Comparison of ENCODE assay signal across 12 cellular contexts in genomic region chr3:38133557-38134405, GRCh38. TPM values are rescaled to one million over a fixed set of nuclear protein-coding genes. Genes with fewer than 3 reads are reported as not detected.
A peak's percentile ranks its signal among the peaks of the same experiment; 100 is the strongest.
DNase-seq lines count a peak whose midpoint lies in the region; ATAC-seq and TF ChIP-seq lines count a peak whose summit lies in the region.
"Had no signal": no experiment of that assay in that cellular context is flagged by ENCODE, and none has a peak within 500 bp of the region (broad histone marks: within the 10 kb centered on the region; RNA-seq: fewer than 3 reads in every experiment).

No MANE protein-coding gene starts in this region.

- H3K27ac ChIP-seq in duodenal mucosa (ENCODE audit: low read depth, low read length) = peak overlapping the region; percentile 23
- no peak overlapping the region for H3K27ac ChIP-seq in naive thymus-derived CD4-positive, alpha-beta T cell (ENCODE audit: low read depth, low read length)
- H3K27ac ChIP-seq in sigmoid colon = no peak overlapping the region
- H3K27ac ChIP-seq: dorsolateral prefrontal cortex had no signal

- POLR2A ChIA-PET in naive thymus-derived CD4-positive, alpha-beta T cell (lab: Charles Lee) = interaction anchor here (0.6 to 0.9 kb wide), 3 partner anchors 11 to 98 kb away, joined by 3 read pairs; partner anchors contain the start of gene OXSR1

- no peak for TF ChIP-seq EP300 in sigmoid colon (IDR thresholded peaks at IDR 0.05)

- peak overlapping the region; percentile 5 for H3K4me3 ChIP-seq in LNCaP clone FGC (ENCODE audit: low read depth, low read length)
- no peak overlapping the region for H3K4me3 ChIP-seq in duodenal mucosa (ENCODE audit: low read depth in 1 of 2, low read length in 2 of 2)
- H3K4me3 ChIP-seq in naive thymus-derived CD4-positive, alpha-beta T cell (ENCODE audit: low read length) = no peak overlapping the region
- H3K4me3 ChIP-seq in sigmoid colon = no peak overlapping the region
- H3K4me3 ChIP-seq in MG63 = no peak overlapping the region
- H3K4me3 ChIP-seq: GM23338 had no signal

- H3K9me3 ChIP-seq in duodenal mucosa (ENCODE audit: control insufficient read depth in 1 of 2, low read length in 2 of 2) (no peaks in the 10 kb centered on the region), sigmoid colon (no peaks in the 10 kb centered on the region), MG63 (no peaks in the 10 kb centered on the region)
- no peaks in the 10 kb centered on the region for H3K9me3 ChIP-seq in naive thymus-derived CD4-positive, alpha-beta T cell (ENCODE audit: control insufficient read depth in 2 of 3, low read length in 3 of 3)
- H3K9me3 ChIP-seq: BE2C had no signal

- CTCF ChIA-PET in naive thymus-derived CD4-positive, alpha-beta T cell (lab: Charles Lee) = no interaction called here

- H3K4me1 Mint-ChIP-seq in naive thymus-derived CD4-positive, alpha-beta T cell = peaks cover 39 to 73% (median 51%) of the 10 kb centered on the region in 7 donors

- H3K36me3 ChIP-seq in duodenal mucosa (ENCODE audit: control insufficient read depth in 1 of 2, insufficient read depth in 2 of 2, low read length in 2 of 2) (peaks cover 25 to 51% of the 10 kb centered on the region in 2 donors), sigmoid colon (peaks cover 12 to 67% (median 37%) of the 10 kb centered on the region in 4 donors), MG63 (no peaks in the 10 kb centered on the region; the same call in 1 of the 2 replicates)
- H3K36me3 ChIP-seq in naive thymus-derived CD4-positive, alpha-beta T cell (ENCODE audit: control insufficient read depth in 2 of 3, insufficient read depth in 3 of 3, low read length in 3 of 3) = peaks cover 0 to 62% (median 5%) of the 10 kb centered on the region in 3 experiments
- H3K36me3 ChIP-seq: BE2C had no signal

- H3K4me1 ChIP-seq in duodenal mucosa (ENCODE audit: control insufficient read depth in 1 of 2, insufficient read depth in 2 of 2, low read length in 2 of 2) (peaks cover 48 to 56% of the 10 kb centered on the region in 2 donors), sigmoid colon (peaks cover 0 to 40% (median 26%) of the 10 kb centered on the region in 4 donors)
- peaks cover 7 to 23% of the 10 kb centered on the region in 2 donors for H3K4me1 ChIP-seq in naive thymus-derived CD4-positive, alpha-beta T cell (ENCODE audit: control insufficient read depth in 2 of 2, insufficient read depth in 2 of 2, low read length in 2 of 2)
- H3K4me1 ChIP-seq: BE2C had no signal

- H3K4me3 Mint-ChIP-seq in naive thymus-derived CD4-positive, alpha-beta T cell = peak overlapping the region in 5 of 10 donors; percentile 1 to 55 (median 15)
- H3K4me3 Mint-ChIP-seq: GM23338 had no signal

- H3K9ac ChIP-seq in duodenal mucosa (ENCODE audit: low read depth in 1 of 2, low read length in 2 of 2) = peak overlapping the region; percentile 30 to 48

- H3K27me3 ChIP-seq in duodenal mucosa (ENCODE audit: control insufficient read depth in 1 of 2, insufficient read depth in 2 of 2, low read length in 2 of 2) (no peaks in the 10 kb centered on the region), sigmoid colon (no peaks in the 10 kb centered on the region), MG63 (no peaks in the 10 kb centered on the region)
- H3K27me3 ChIP-seq in naive thymus-derived CD4-positive, alpha-beta T cell (ENCODE audit: control insufficient read depth in 2 of 2, insufficient read depth in 2 of 2, low read length in 2 of 2) = no peaks in the 10 kb centered on the region
- H3K27me3 ChIP-seq: BE2C, dorsolateral prefrontal cortex had no signal

- intact Hi-C loops in naive thymus-derived CD4-positive, alpha-beta T cell (cut with micrococcal nuclease) = loop anchor here (10.0 kb wide), 3 partner anchors 921 to 1271 kb away; partner anchors contain the start of genes RPSA (in 1 of the 2), SCN11A (in 1 of the 2), SLC25A38 (in 1 of the 2) and WDR48 (in 1 of the 2)
- intact Hi-C loops in sigmoid colon (cut with DNase I) = no loop called here

- TF ChIP-seq CTCF in LNCaP clone FGC (IDR thresholded peaks at IDR 0.05; ENCODE audit: control insufficient read depth, extremely low read depth, insufficient read depth) (no peak), sigmoid colon (IDR thresholded peaks at IDR 0.05) (no peak)

- H3K36me3 Mint-ChIP-seq in naive thymus-derived CD4-positive, alpha-beta T cell = peaks cover 0 to 33% (median 12%) of the 10 kb centered on the region in 5 donors

- ATAC-seq in naive thymus-derived CD4-positive, alpha-beta T cell = no peak
- no peak for ATAC-seq in HG03039 (IDR thresholded peaks at IDR 0.05; ENCODE audit: unreplicated experiment)
- ATAC-seq: GM23338 had no signal

- peak overlapping the region in 8 of 9 donors; percentile 13 to 95 (median 67) for H3K27ac Mint-ChIP-seq in naive thymus-derived CD4-positive, alpha-beta T cell
- H3K27ac Mint-ChIP-seq: GM23338 had no signal

- 47 to 83% methylated on average over 10 of the region's 10 CpGs for WGBS in sigmoid colon, 2 donors

- DNase-seq in A172 (ENCODE audit: low spot score) (peak; percentile 21), LNCaP clone FGC (ENCODE audit: low read depth) (peak; percentile 66), sigmoid colon (no peak), MG63 (no peak)
- peak in 1 of 9 donors; percentile 16 for DNase-seq in naive thymus-derived CD4-positive, alpha-beta T cell
- DNase-seq in stimulated activated naive CD4-positive, alpha-beta T cell (lab: John Stamatoyannopoulos, UW) = no peak
- DNase-seq: BE2C; stimulated activated CD4-positive, alpha-beta T cell treated with anti-CD3 and anti-CD28 coated beads, Interleukin-15, amount 100 ng/mL, for 24 hours had no signal

- H3K27me3 Mint-ChIP-seq in naive thymus-derived CD4-positive, alpha-beta T cell = no peaks in the 10 kb centered on the region

- no peak for TF ChIP-seq POLR2A in sigmoid colon (IDR thresholded peaks at IDR 0.05)

- H3K9me3 Mint-ChIP-seq in naive thymus-derived CD4-positive, alpha-beta T cell = no peaks in the 10 kb centered on the region
- H3K9me3 Mint-ChIP-seq: GM23338 had no signal

RNA-seq across cellular contexts. Expression of gene ACAA1, which starts 3.1 kb away (rescaled TPM):
- total RNA-seq in A172 (2014; rRNA removed; shearing (Covaris generic)) = 17.7 and 18.1 TPM in 2 replicates
- 100 to 1,000 TPM in 1 of 5 experiments, 10 to 100 TPM in 4; 88.1 to 129 (median 91.0) TPM for total RNA-seq in naive thymus-derived CD4-positive, alpha-beta T cell
- 10 to 100 TPM; 64.4 to 65.9 TPM for polyA plus RNA-seq in naive thymus-derived CD4-positive, alpha-beta T cell
- total RNA-seq in sigmoid colon = 10 to 100 TPM; 42.6 to 53.2 (median 47.6) TPM
- 100 to 1,000 TPM; 102 to 258 (median 131) TPM for polyA plus RNA-seq in sigmoid colon
- 9.7 and 31.8 TPM in 2 replicates for total RNA-seq in MG63 (2014; rRNA removed; shearing (Covaris generic); ENCODE audit: low replicate concordance)

RNA-seq across cellular contexts. Expression of gene MYD88, which starts 4.7 kb away (rescaled TPM):
- total RNA-seq in A172 (2014; rRNA removed; shearing (Covaris generic)) = 0.93 and 2.1 TPM in 2 replicates
- total RNA-seq in naive thymus-derived CD4-positive, alpha-beta T cell = 100 to 1,000 TPM in 1 of 5 experiments, 10 to 100 TPM in 4; 35.2 to 108 (median 41.6) TPM
- 10 to 100 TPM; 52.8 to 75.4 TPM for polyA plus RNA-seq in naive thymus-derived CD4-positive, alpha-beta T cell
- 10 to 100 TPM; 27.8 to 39.7 (median 33.4) TPM for total RNA-seq in sigmoid colon
- polyA plus RNA-seq in sigmoid colon = 10 to 100 TPM; 48.6 to 74.0 (median 58.4) TPM
- 4.1 TPM in 1 of 2 replicates, not detected in the other for total RNA-seq in MG63 (2014; rRNA removed; shearing (Covaris generic); ENCODE audit: low replicate concordance)

RNA-seq across cellular contexts. Expression of gene OXSR1, which starts 31.6 kb away (rescaled TPM):
- 38.8 and 44.7 TPM in 2 replicates for total RNA-seq in A172 (2014; rRNA removed; shearing (Covaris generic))
- 10 to 100 TPM; 35.0 to 59.7 (median 38.8) TPM for total RNA-seq in naive thymus-derived CD4-positive, alpha-beta T cell
- polyA plus RNA-seq in naive thymus-derived CD4-positive, alpha-beta T cell = 10 to 100 TPM; 12.3 to 14.4 TPM
- total RNA-seq in sigmoid colon = 10 to 100 TPM; 21.8 to 28.8 (median 26.2) TPM
- 10 to 100 TPM; 13.8 to 22.9 (median 22.8) TPM for polyA plus RNA-seq in sigmoid colon
- 13.2 and 20.3 TPM in 2 replicates for total RNA-seq in MG63 (2014; rRNA removed; shearing (Covaris generic); ENCODE audit: low replicate concordance)

Comparison
In these comparisons a context has a peak if more than half of its experiments do, and no peak if none do; other contexts are left out.
1. DNase-seq: peak in A172 (single experiment) and LNCaP clone FGC (single experiment); none in sigmoid colon (single experiment), stimulated activated naive CD4-positive, alpha-beta T cell (0 of 6) and MG63 (single experiment).